10 cellular contexts compared by ENCODE assay signal in the genomic region with DNA sequence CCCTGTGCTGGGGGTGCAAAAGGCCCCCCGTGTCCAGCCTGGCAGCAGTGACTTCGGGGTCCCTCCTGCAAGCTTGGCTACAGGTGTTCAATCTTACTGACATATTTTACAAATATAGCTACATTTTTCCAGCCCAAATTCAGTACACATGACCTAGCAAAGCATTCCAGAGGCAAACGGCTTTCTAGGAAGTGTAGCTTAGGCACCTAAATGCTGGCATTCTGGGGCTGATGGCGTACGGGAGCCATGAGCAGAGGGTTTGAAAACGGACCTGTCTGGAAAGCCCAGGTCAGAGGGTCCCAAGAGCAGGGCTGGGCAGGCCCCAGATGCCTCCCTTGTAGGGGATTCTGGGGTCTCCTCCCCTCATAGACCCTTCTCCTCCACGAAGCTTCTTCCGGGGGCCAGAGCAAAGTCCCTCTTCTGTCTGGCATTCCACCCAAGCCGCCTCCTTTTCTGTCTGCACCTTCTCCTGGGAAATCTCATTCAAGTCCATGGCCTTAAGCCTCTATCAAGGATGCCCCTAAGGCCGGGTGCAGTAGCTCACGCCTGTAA.
DNase-seq lines count a peak whose midpoint lies in the region; ATAC-seq, FAIRE-seq and TF ChIP-seq lines count a peak whose summit lies in the region.
"Had no signal": no experiment of that assay in that cellular context is flagged by ENCODE, and none has a peak within 500 bp of the region (broad histone marks: within the 10 kb centered on the region; RNA-seq: fewer than 3 reads in every experiment).

No MANE protein-coding gene starts in this region.

- H3K9me3 ChIP-seq in HUES6 (ENCODE audit: control insufficient read depth, insufficient read depth, low read depth, low read length) (no peaks in the 10 kb centered on the region), astrocyte (ENCODE audit: insufficient read depth, low read depth, low read length) (no peaks in the 10 kb centered on the region), keratinocyte (ENCODE audit: control insufficient read depth, low read depth, low read length) (no peaks in the 10 kb centered on the region), suprapubic skin (no peaks in the 10 kb centered on the region)

- H3K4me1 Mint-ChIP-seq in astrocyte (ENCODE audit: low read depth, unreplicated experiment) = peaks cover 22% of the 10 kb centered on the region

- 68% methylated on average over 11 of the region's 11 CpGs for WGBS in suprapubic skin

- H3K79me2 ChIP-seq in astrocyte (ENCODE audit: insufficient read depth, low read length) = no peaks in the 10 kb centered on the region
- no peaks in the 10 kb centered on the region for H3K79me2 ChIP-seq in keratinocyte (ENCODE audit: control insufficient read depth, insufficient read depth, low read length)

- H3K4me3 Mint-ChIP-seq in astrocyte (ENCODE audit: unreplicated experiment) = no peak overlapping the region

- peak overlapping the region; percentile 65 for H3K4me2 ChIP-seq in astrocyte (ENCODE audit: low read length)
- H3K4me2 ChIP-seq in keratinocyte (ENCODE audit: control insufficient read depth, extremely low read depth, insufficient read depth, low read depth, low read length) = peak overlapping the region; percentile 85

- H3K27me3 ChIP-seq in HUES6 (ENCODE audit: control insufficient read depth, insufficient read depth, low read length) (peaks cover 57% of the 10 kb centered on the region), astrocyte (ENCODE audit: insufficient read depth, low read length) (no peaks in the 10 kb centered on the region), keratinocyte (ENCODE audit: control insufficient read depth, extremely low read depth, insufficient read depth, low read length) (no peaks in the 10 kb centered on the region), suprapubic skin (no peaks in the 10 kb centered on the region)

- H2AFZ ChIP-seq in astrocyte (ENCODE audit: low read depth, low read length) = peak overlapping the region; percentile 1
- H2AFZ ChIP-seq in keratinocyte (ENCODE audit: control insufficient read depth, low read length) = peak overlapping the region; percentile 74

- peak; percentile 12 for DNase-seq in astrocyte (ENCODE audit: low read depth)
- DNase-seq in keratinocyte (ENCODE audit: low read depth, low spot score) = no peak
- DNase-seq in suprapubic skin (ENCODE audit: low spot score in 2 of 2) = no peak
- DNase-seq in D721Med (ENCODE audit: insufficient read length, low spot score) = no peak
- DNase-seq in activated naive CD4-positive, alpha-beta T cell treated with anti-CD3 and anti-CD28 coated beads, Interleukin-2, amount 50 U/mL, for 72 hours (ENCODE audit: low spot score in 2 of 2) = no peak
- DNase-seq in HUDEP-2 (lab: John Stamatoyannopoulos, UW; ENCODE audit: unreplicated experiment in 76 of 76) = no peak
- no peak for DNase-seq in NCI-H2029 (lab: John Stamatoyannopoulos, UW)
- DNase-seq: NCI-H2081 treated with DMSO at 0.1 percent for 48 hours had no signal

- no peak for ATAC-seq in activated naive CD4-positive, alpha-beta T cell treated with anti-CD3 and anti-CD28 coated beads, Interleukin-2, amount 50 U/mL, for 72 hours

- H3K4me3 ChIP-seq in HUES6 (ENCODE audit: low read depth, low read length) (peak overlapping the region; percentile 50), astrocyte (ENCODE audit: insufficient read depth, low read depth, low read length) (no peak overlapping the region), keratinocyte (ENCODE audit: control insufficient read depth in 2 of 3, extremely low read depth in 1 of 3, insufficient read depth in 2 of 3, low read depth in 1 of 3, low read length in 3 of 3) (peak overlapping the region in 1 of 3 experiments; percentile 18), suprapubic skin (peak overlapping the region; percentile 32)

- H3K4me1 ChIP-seq in HUES6 (ENCODE audit: control insufficient read depth, insufficient read depth, low read length) (peaks cover 13% of the 10 kb centered on the region), astrocyte (ENCODE audit: insufficient read depth, low read length) (peaks cover 16% of the 10 kb centered on the region), keratinocyte (ENCODE audit: control insufficient read depth, extremely low read depth, insufficient read depth, low read length) (peaks cover 26% of the 10 kb centered on the region), suprapubic skin (peaks cover 27% of the 10 kb centered on the region)

- H3K9me3 Mint-ChIP-seq in astrocyte (ENCODE audit: unreplicated experiment) = peaks cover 5% of the 10 kb centered on the region
- no peaks in the 10 kb centered on the region for H3K9me3 Mint-ChIP-seq in activated naive CD4-positive, alpha-beta T cell treated with anti-CD3 and anti-CD28 coated beads, Interleukin-2, amount 50 U/mL, for 72 hours
- H3K9me3 Mint-ChIP-seq: T-cell had no signal

- no peaks in the 10 kb centered on the region for H4K20me1 ChIP-seq in astrocyte (ENCODE audit: insufficient read depth, low read length)
- no peaks in the 10 kb centered on the region for H4K20me1 ChIP-seq in keratinocyte (ENCODE audit: control insufficient read depth, extremely low read depth, insufficient read depth, low read length)

- no peaks in the 10 kb centered on the region for H3K9me1 ChIP-seq in keratinocyte (ENCODE audit: control insufficient read depth, extremely low read depth, insufficient read depth, low read length)

- dilution Hi-C loops in keratinocyte (cut with MboI; ENCODE audit: extremely low pct_ligation_motif_present, low sequenced_read_pairs) = no loop called here

- no peak overlapping the region for H3K27ac ChIP-seq in HUES6 (ENCODE audit: low read depth, low read length)
- H3K27ac ChIP-seq in astrocyte (ENCODE audit: low read depth, low read length) = no peak overlapping the region
- H3K27ac ChIP-seq in keratinocyte (ENCODE audit: control insufficient read depth, insufficient read depth, low read length) = peak overlapping the region; percentile 65
- H3K27ac ChIP-seq in suprapubic skin = peak overlapping the region; percentile 22

- no peaks in the 10 kb centered on the region for H3K36me3 Mint-ChIP-seq in astrocyte (ENCODE audit: low read depth, unreplicated experiment)
- no peaks in the 10 kb centered on the region for H3K36me3 Mint-ChIP-seq in activated naive CD4-positive, alpha-beta T cell treated with anti-CD3 and anti-CD28 coated beads, Interleukin-2, amount 50 U/mL, for 72 hours
- H3K36me3 Mint-ChIP-seq: T-cell had no signal

- peak overlapping the region; percentile 26 for H3K27ac Mint-ChIP-seq in astrocyte (ENCODE audit: unreplicated experiment)
- no peak overlapping the region for H3K27ac Mint-ChIP-seq in activated naive CD4-positive, alpha-beta T cell treated with anti-CD3 and anti-CD28 coated beads, Interleukin-2, amount 50 U/mL, for 72 hours
- H3K27ac Mint-ChIP-seq: T-cell had no signal

- no peak for TF ChIP-seq CTCF in astrocyte (IDR thresholded peaks at IDR 0.05; ENCODE audit: insufficient read depth, low read depth, low read length)
- no peak for TF ChIP-seq CTCF in keratinocyte (optimal IDR thresholded peaks at IDR 0.05 in 1 of 3, IDR thresholded peaks at IDR 0.05 in 1 of 3, conservative IDR thresholded peaks at IDR 0.05 in 1 of 3; ENCODE audit: extremely low read depth in 1 of 3, insufficient read depth in 2 of 3, low read length in 3 of 3)
- TF ChIP-seq CTCF in suprapubic skin (IDR thresholded peaks at IDR 0.05) = no peak
- TF ChIP-seq CTCF in D721Med (IDR thresholded peaks at IDR 0.05; ENCODE audit: insufficient read depth, missing control alignments) = no peak

- H3K27me3 Mint-ChIP-seq in astrocyte (ENCODE audit: low read depth, unreplicated experiment) = peaks cover 10% of the 10 kb centered on the region

- H3K36me3 ChIP-seq in HUES6 (ENCODE audit: control insufficient read depth, insufficient read depth, low read length) (no peaks in the 10 kb centered on the region), astrocyte (ENCODE audit: insufficient read depth, low read length) (no peaks in the 10 kb centered on the region), keratinocyte (ENCODE audit: control insufficient read depth in 2 of 2, extremely low read depth in 1 of 2, insufficient read depth in 2 of 2, low read length in 2 of 2) (no peaks in the 10 kb centered on the region), suprapubic skin (no peaks in the 10 kb centered on the region)

- no peak for FAIRE-seq in astrocyte (lab: Jason Lieb, UNC)
- no peak for FAIRE-seq in keratinocyte (lab: Jason Lieb, UNC)
- no peak for FAIRE-seq in D721Med (lab: Jason Lieb, UNC)

- H3K9ac ChIP-seq in HUES6 (ENCODE audit: low read length) = no peak overlapping the region
- H3K9ac ChIP-seq in astrocyte (ENCODE audit: low read length) = peak overlapping the region; percentile 54
- H3K9ac ChIP-seq in keratinocyte (ENCODE audit: control insufficient read depth, extremely low read depth, insufficient read depth, low read length) = peak overlapping the region; percentile 63

- no peak for TF ChIP-seq POLR2A in suprapubic skin (IDR thresholded peaks at IDR 0.05)

- TF ChIP-seq EP300 in suprapubic skin (IDR thresholded peaks at IDR 0.05) = no peak

Comparison
In these comparisons a context has a peak if more than half of its experiments do, and no peak if none do; other contexts are left out.
1. H3K27ac ChIP-seq: peak in keratinocyte (single experiment) and suprapubic skin (single experiment); none in HUES6 (single experiment) and astrocyte (single experiment).